ENCODE assay signal across 19 cellular contexts in the genomic region with DNA sequence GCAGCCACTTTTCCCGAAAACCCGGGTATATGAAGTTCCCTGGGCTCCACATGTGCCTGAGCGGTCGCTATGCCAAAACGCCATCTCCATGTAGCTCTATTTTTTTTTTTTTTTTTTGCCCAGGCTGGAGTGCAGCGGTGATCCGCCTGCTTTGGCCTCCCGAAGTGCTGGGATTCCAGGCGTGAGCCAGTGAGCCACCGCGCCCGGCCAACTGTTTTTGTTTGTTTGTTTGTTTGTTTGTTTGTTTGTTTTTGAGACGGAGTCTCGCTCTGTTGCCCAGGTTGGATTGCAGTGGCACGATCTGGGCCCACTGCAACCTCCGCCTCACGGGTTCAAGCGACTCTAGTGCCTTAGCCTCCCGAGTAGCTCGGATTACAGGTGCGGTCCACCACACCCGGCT.
A peak's percentile ranks its signal among the peaks of the same experiment; 100 is the strongest.
DNase-seq lines count a peak whose midpoint lies in the region; ATAC-seq and TF ChIP-seq lines count a peak whose summit lies in the region.
"Had no signal": no experiment of that assay in that cellular context is flagged by ENCODE, and none has a peak within 500 bp of the region (broad histone marks: within the 10 kb centered on the region; RNA-seq: fewer than 3 reads in every experiment).

No MANE protein-coding gene starts in this region.

- H3K9me3 ChIP-seq in testis, result no peaks in the 10 kb centered on the region
- H3K9me3 ChIP-seq: Caco-2 had no signal

- ATAC-seq in Right ventricle myocardium inferior, result no peak
- no peak for ATAC-seq in Right ventricle myocardium superior (ENCODE audit: poor library complexity)
- ATAC-seq in effector memory CD8-positive, alpha-beta T cell (replicated peaks), result no peak
- no peak for ATAC-seq in sciatic nerve

- no peak overlapping the region for H3K4me3 Mint-ChIP-seq in effector memory CD8-positive, alpha-beta T cell

- in situ Hi-C loops in brain microvascular endothelial cell (cut with HindIII; ENCODE audit: low pct_ligation_motif_present, low sequenced_read_pairs), result no loop called here

- H3K27me3 ChIP-seq in brain microvascular endothelial cell (replicated peaks) (no peaks in the 10 kb centered on the region), testis (no peaks in the 10 kb centered on the region)

- no peak overlapping the region for H3K27ac ChIP-seq in brain microvascular endothelial cell
- peak overlapping the region; percentile 47 to 60 for H3K27ac ChIP-seq in testis
- H3K27ac ChIP-seq: 22Rv1, RWPE1 had no signal

- TF ChIP-seq CTCF in brain microvascular endothelial cell (IDR thresholded peaks at IDR 0.05; ENCODE audit: low read depth, low read length, missing control alignments) (no peak), fibroblast of villous mesenchyme (IDR thresholded peaks at IDR 0.05; ENCODE audit: insufficient read depth, low read depth, low read length) (no peak), testis (IDR thresholded peaks at IDR 0.05) (no peak)

- no peaks in the 10 kb centered on the region for H3K9me3 Mint-ChIP-seq in effector memory CD8-positive, alpha-beta T cell
- H3K9me3 Mint-ChIP-seq: HFFc6 had no signal

- no peak overlapping the region for H3K27ac Mint-ChIP-seq in effector memory CD8-positive, alpha-beta T cell

- no peaks in the 10 kb centered on the region for H3K4me1 Mint-ChIP-seq in effector memory CD8-positive, alpha-beta T cell (ENCODE audit: low read depth in 2 of 2)

- DNase-seq in Right ventricle myocardium inferior (ENCODE audit: missing footprints) (peak; percentile 39), Right ventricle myocardium superior (no peak), brain microvascular endothelial cell (no peak), fibroblast of villous mesenchyme (ENCODE audit: low read depth) (no peak), testis (no peak), sciatic nerve (ENCODE audit: low spot score) (no peak)
- DNase-seq in effector CD8-positive, alpha-beta T cell (lab: John Stamatoyannopoulos, UW), result no peak
- no peak for DNase-seq in effector memory CD8-positive, alpha-beta T cell
- DNase-seq: Caco-2; DND-41; GDM1; HFFc6; KG1; NCI-H1092; NCI-H2107; NCI-H226; NK-92 treated with Interleukin-12 subunit alpha and Interleukin-12 subunit beta, amount 100 ng/mL, for 24 hours had no signal

- H3K36me3 Mint-ChIP-seq in effector memory CD8-positive, alpha-beta T cell (ENCODE audit: insufficient read depth), result no peaks in the 10 kb centered on the region

- intact Hi-C loops in Right ventricle myocardium inferior (cut with DNase I), result no loop called here
- intact Hi-C loops in Right ventricle myocardium superior (cut with DNase I), result no loop called here
- intact Hi-C loops in testis (cut with DNase I; ENCODE audit: low total_unique reads), result no loop called here
- intact Hi-C loops in sciatic nerve (cut with DNase I), result no loop called here

- H3K4me1 ChIP-seq in testis, result peaks cover 3% of the 10 kb centered on the region
- H3K4me1 ChIP-seq: Caco-2 had no signal

- TF ChIP-seq POLR2A in testis (IDR thresholded peaks at IDR 0.05), result no peak

- H3K4me3 ChIP-seq in brain microvascular endothelial cell (ENCODE audit: low read depth, low read length), result peak overlapping the region; percentile 62
- peak overlapping the region; percentile 59 for H3K4me3 ChIP-seq in fibroblast of villous mesenchyme (ENCODE audit: low read depth, low read length)
- peak overlapping the region; percentile 46 to 60 for H3K4me3 ChIP-seq in testis

- no peaks in the 10 kb centered on the region for H3K36me3 ChIP-seq in brain microvascular endothelial cell (replicated peaks)
- no peaks in the 10 kb centered on the region for H3K36me3 ChIP-seq in testis (ENCODE audit: low read depth, missing control alignments)

- WGBS in testis, 2 donors, result 59 to 65% methylated on average over 22 of the region's 22 CpGs

- H3K27me3 Mint-ChIP-seq in effector memory CD8-positive, alpha-beta T cell, result no peaks in the 10 kb centered on the region
